In genomic region chr10:100519321-100520051, GRCh38 we compare ENCODE assay signal across 8 cellular contexts. TPM values are rescaled to one million over a fixed set of nuclear protein-coding genes. Genes with fewer than 3 reads are reported as not detected.
DNase-seq lines count a peak whose midpoint lies in the region; ATAC-seq, FAIRE-seq and TF ChIP-seq lines count a peak whose summit lies in the region.

A gene with protein sequence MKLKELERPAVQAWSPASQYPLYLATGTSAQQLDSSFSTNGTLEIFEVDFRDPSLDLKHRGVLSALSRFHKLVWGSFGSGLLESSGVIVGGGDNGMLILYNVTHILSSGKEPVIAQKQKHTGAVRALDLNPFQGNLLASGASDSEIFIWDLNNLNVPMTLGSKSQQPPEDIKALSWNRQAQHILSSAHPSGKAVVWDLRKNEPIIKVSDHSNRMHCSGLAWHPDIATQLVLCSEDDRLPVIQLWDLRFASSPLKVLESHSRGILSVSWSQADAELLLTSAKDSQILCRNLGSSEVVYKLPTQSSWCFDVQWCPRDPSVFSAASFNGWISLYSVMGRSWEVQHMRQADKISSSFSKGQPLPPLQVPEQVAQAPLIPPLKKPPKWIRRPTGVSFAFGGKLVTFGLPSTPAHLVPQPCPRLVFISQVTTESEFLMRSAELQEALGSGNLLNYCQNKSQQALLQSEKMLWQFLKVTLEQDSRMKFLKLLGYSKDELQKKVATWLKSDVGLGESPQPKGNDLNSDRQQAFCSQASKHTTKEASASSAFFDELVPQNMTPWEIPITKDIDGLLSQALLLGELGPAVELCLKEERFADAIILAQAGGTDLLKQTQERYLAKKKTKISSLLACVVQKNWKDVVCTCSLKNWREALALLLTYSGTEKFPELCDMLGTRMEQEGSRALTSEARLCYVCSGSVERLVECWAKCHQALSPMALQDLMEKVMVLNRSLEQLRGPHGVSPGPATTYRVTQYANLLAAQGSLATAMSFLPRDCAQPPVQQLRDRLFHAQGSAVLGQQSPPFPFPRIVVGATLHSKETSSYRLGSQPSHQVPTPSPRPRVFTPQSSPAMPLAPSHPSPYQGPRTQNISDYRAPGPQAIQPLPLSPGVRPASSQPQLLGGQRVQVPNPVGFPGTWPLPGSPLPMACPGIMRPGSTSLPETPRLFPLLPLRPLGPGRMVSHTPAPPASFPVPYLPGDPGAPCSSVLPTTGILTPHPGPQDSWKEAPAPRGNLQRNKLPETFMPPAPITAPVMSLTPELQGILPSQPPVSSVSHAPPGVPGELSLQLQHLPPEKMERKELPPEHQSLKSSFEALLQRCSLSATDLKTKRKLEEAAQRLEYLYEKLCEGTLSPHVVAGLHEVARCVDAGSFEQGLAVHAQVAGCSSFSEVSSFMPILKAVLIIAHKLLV (minus strand): TSS chr10:100519861. CDS start chr10:100516952, 2,909 bp downstream.

- H3K9me3 Mint-ChIP-seq in mesothelial cell of epicardium: no peaks in the 10 kb centered on the region

- H3K4me3 Mint-ChIP-seq in mesothelial cell of epicardium: peak within 1 kb of the TSS; percentile 80

- no peak within 1 kb of the TSS for H3K4me3 ChIP-seq in A549
- H3K4me3 ChIP-seq in endocrine pancreas (ENCODE audit: control insufficient read depth, insufficient read depth, low read length): peak within 1 kb of the TSS; percentile 60
- peak within 1 kb of the TSS in 3 of 4 donors; percentile 31 to 48 (median 44) for H3K4me3 ChIP-seq in upper lobe of left lung

- no peaks in the 10 kb centered on the region for H3K27me3 ChIP-seq in endocrine pancreas (ENCODE audit: control insufficient read depth, insufficient read depth, low read length)
- H3K27me3 ChIP-seq in upper lobe of left lung: peaks cover 0 to 2% (median 0%) of the 10 kb centered on the region in 4 donors

- no peaks in the 10 kb centered on the region for H3K36me3 ChIP-seq in endocrine pancreas (ENCODE audit: control insufficient read depth, insufficient read depth, low read length)
- H3K36me3 ChIP-seq in upper lobe of left lung: peaks cover 8 to 19% (median 16%) of the 10 kb centered on the region in 4 donors

- peaks cover 36% of the 10 kb centered on the region for H3K27me3 Mint-ChIP-seq in mesothelial cell of epicardium (ENCODE audit: low read depth)

- H3K4me1 ChIP-seq in A549: no peaks in the 10 kb centered on the region
- H3K4me1 ChIP-seq in endocrine pancreas (ENCODE audit: control insufficient read depth, insufficient read depth, low read length): peaks cover 10% of the 10 kb centered on the region
- H3K4me1 ChIP-seq in upper lobe of left lung: peaks cover 5 to 17% (median 11%) of the 10 kb centered on the region in 4 donors

- H3K36me3 Mint-ChIP-seq in mesothelial cell of epicardium: peaks cover 15% of the 10 kb centered on the region

- CTCF ChIA-PET in A549 (lab: Yijun Ruan, JAX): interaction anchor here (0.6 to 23.5 kb wide), 46 partner anchors 8 to 673 kb away, joined by 3 to 381 read pairs (median 4); partner anchors contain the start of genes HIF1AN, NDUFB8, PKD2L1 and SCD

- H3K27ac Mint-ChIP-seq in mesothelial cell of epicardium: no peak within 1 kb of the TSS

- DNase-seq in A549 (ENCODE audit: low read depth in 1 of 2, low spot score in 1 of 2) (no peak), NCI-H69 (lab: John Stamatoyannopoulos, UW) (peak; percentile 65), mesothelial cell of epicardium (ENCODE audit: low spot score in 2 of 2, unreplicated experiment in 2 of 2) (peak in 1 of 2 experiments; percentile 40), upper lobe of left lung (peak in 1 of 2 donors; percentile 87), GDM1 (lab: John Stamatoyannopoulos, UW) (no peak)

- peak; percentile 21 to 40; a peak in 3 of 6 replicates for ATAC-seq in A549
- ATAC-seq in upper lobe of left lung (ENCODE audit: low FRiP score in 2 of 2): peak; percentile 42 to 63
- no peak for ATAC-seq in HG02884 (IDR thresholded peaks at IDR 0.05; ENCODE audit: unreplicated experiment)
- ATAC-seq in HG03196 (IDR thresholded peaks at IDR 0.05; ENCODE audit: unreplicated experiment): no peak

- H3K27ac ChIP-seq in A549: no peak within 1 kb of the TSS
- no peak within 1 kb of the TSS for H3K27ac ChIP-seq in upper lobe of left lung

- H3K9me3 ChIP-seq in A549 (no peaks in the 10 kb centered on the region), endocrine pancreas (ENCODE audit: control insufficient read depth, low read length) (no peaks in the 10 kb centered on the region), upper lobe of left lung (no peaks in the 10 kb centered on the region)

- no peak for TF ChIP-seq RAD21 in A549 (conservative IDR thresholded peaks at IDR 0.05 in 1 of 2, IDR thresholded peaks at IDR 0.05 in 1 of 2)

- TF ChIP-seq POLR2A in A549 (IDR thresholded peaks at IDR 0.05; ENCODE audit: low read length) (no peak), upper lobe of left lung (IDR thresholded peaks at IDR 0.05) (no peak)

- POLR2A ChIA-PET in A549 (lab: Yijun Ruan, JAX): interaction anchor here (0.6 to 1.6 kb wide), 3 partner anchors 15 to 173 kb away, joined by 3 to 9 read pairs (median 3); partner anchors contain the start of gene HIF1AN

- WGBS in A549 (ENCODE audit: missing lambda C conversion rate): 94% methylated on average over 60 of the region's 72 CpGs
- WGBS in upper lobe of left lung, 2 donors: 25% methylated on average over 57 of the region's 72 CpGs; no CpG with 5 or more reads in 1 of the 2 donors

- H3K9ac ChIP-seq in endocrine pancreas (ENCODE audit: control insufficient read depth, insufficient read depth, low read length): peak within 1 kb of the TSS; percentile 74

- H3K4me1 Mint-ChIP-seq in mesothelial cell of epicardium: peaks cover 8% of the 10 kb centered on the region

- TF ChIP-seq EP300 in A549 (IDR thresholded peaks at IDR 0.05): no peak
- no peak for TF ChIP-seq EP300 in upper lobe of left lung (IDR thresholded peaks at IDR 0.05)

- H3K4me2 ChIP-seq in A549: no peak within 1 kb of the TSS

- FAIRE-seq in A549 (lab: Jason Lieb, UNC): no peak

- TF ChIP-seq CTCF in A549 (IDR thresholded peaks at IDR 0.05) (no peak), mesothelial cell of epicardium (IDR thresholded peaks at IDR 0.05; ENCODE audit: unreplicated experiment) (no peak), upper lobe of left lung (IDR thresholded peaks at IDR 0.05) (no peak)

TF ChIP-seq in A549, 52 proteins besides CTCF, POLR2A, EP300 and RAD21:
- TF ChIP-seq BHLHE40 (IDR thresholded peaks at IDR 0.05; ENCODE audit: low read depth, low read length) (no peak), CHD4 (IDR thresholded peaks at IDR 0.05; ENCODE audit: borderline replicate concordance) (no peak), NFE2L2 (conservative IDR thresholded peaks at IDR 0.05; ENCODE audit: low read length) (no peak), JUNB (IDR thresholded peaks at IDR 0.05) (no peak), MAFK (IDR thresholded peaks at IDR 0.05; ENCODE audit: partially characterized antibody) (no peak), POLR2AphosphoS2 (conservative IDR thresholded peaks at IDR 0.05; ENCODE audit: low read length) (no peak), CEBPB (IDR thresholded peaks at IDR 0.05) (no peak), ATOH8 (CRISPR knock-in tag; IDR thresholded peaks at IDR 0.05; ENCODE audit: low read depth) (no peak)
- TF ChIP-seq, protein P1, sequence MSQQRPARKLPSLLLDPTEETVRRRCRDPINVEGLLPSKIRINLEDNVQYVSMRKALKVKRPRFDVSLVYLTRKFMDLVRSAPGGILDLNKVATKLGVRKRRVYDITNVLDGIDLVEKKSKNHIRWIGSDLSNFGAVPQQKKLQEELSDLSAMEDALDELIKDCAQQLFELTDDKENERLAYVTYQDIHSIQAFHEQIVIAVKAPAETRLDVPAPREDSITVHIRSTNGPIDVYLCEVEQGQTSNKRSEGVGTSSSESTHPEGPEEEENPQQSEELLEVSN (IDR thresholded peaks at IDR 0.05; ENCODE audit: borderline replicate concordance, low read depth): no peak
- TF ChIP-seq, protein P2, sequence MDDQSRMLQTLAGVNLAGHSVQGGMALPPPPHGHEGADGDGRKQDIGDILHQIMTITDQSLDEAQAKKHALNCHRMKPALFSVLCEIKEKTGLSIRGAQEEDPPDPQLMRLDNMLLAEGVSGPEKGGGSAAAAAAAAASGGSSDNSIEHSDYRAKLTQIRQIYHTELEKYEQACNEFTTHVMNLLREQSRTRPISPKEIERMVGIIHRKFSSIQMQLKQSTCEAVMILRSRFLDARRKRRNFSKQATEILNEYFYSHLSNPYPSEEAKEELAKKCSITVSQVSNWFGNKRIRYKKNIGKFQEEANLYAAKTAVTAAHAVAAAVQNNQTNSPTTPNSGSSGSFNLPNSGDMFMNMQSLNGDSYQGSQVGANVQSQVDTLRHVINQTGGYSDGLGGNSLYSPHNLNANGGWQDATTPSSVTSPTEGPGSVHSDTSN (IDR thresholded peaks at IDR 0.05): no peak
TF ChIP-seq in A549: peak in this region for 0.

RNA-seq across cellular contexts. Expression of the gene that starts here (rescaled TPM):
- polyA plus RNA-seq in A549 (2011; rRNA removed): 7.1 and 9.2 TPM in 2 replicates
- 2.2 and 2.9 TPM in 2 replicates for polyA plus RNA-seq in A549 (2012; cell fraction: cytosol; rRNA removed)
- polyA plus RNA-seq in A549 (2012; cell fraction: nucleus; rRNA removed): 29.5 and 40.0 TPM in 2 replicates
- polyA plus RNA-seq in A549 (2017; fragmentation: RNase III; extraction: RNeasy Plus Mini Kit Qiagen cat#74134 plus additional on column Dnase treatment): 4.5 to 6.8 TPM (median 6.2 TPM) in 3 replicates
- 6.4 and 7.4 TPM in 2 replicates for polyA minus RNA-seq in A549 (2011; rRNA and poly(A)+ RNA removed)
- 26.8 to 30.2 TPM (median 28.8 TPM) in 3 replicates for total RNA-seq in mesothelial cell of epicardium
- total RNA-seq in upper lobe of left lung: 10 to 100 TPM in 3 of 6 donors, 1 to 10 TPM in 3; 3.6 to 43.0 (median 10.3) TPM

Comparison
In these comparisons a context has a peak if more than half of its experiments do, and no peak if none do; other contexts are left out.
1. ATAC-seq: peak in A549 (2 of 2) and upper lobe of left lung (2 of 2); none in HG02884 (single experiment) and HG03196 (single experiment).